Comparison of ENCODE assay signal across 1 cellular context in genomic region chr17:81713556-81714411, GRCh38.
TF ChIP-seq lines count a peak whose summit lies in the region.

No MANE protein-coding gene starts in this region.

TF ChIP-seq in HepG2, 621 proteins besides CTCF, POLR2A, EP300 and RAD21 (continued from another document and continues in another):
- TF ChIP-seq ZNF281 (CRISPR knock-in tag; IDR thresholded peaks at IDR 0.05; ENCODE audit: borderline replicate concordance) (peak; percentile 88; the same call in 1 of the 2 replicates), ATF6 (CRISPR knock-in tag; conservative IDR thresholded peaks at IDR 0.05) (0 out of 2 replicates have a peak, but pooled peaks have one; percentile 63), ZNF224 (CRISPR knock-in tag; IDR thresholded peaks at IDR 0.05) (0 out of 2 replicates have a peak, but pooled peaks have one; percentile 23), THYN1 (CRISPR knock-in tag; IDR thresholded peaks at IDR 0.05; ENCODE audit: borderline replicate concordance, low read depth) (no peak), MAFF (IDR thresholded peaks at IDR 0.05; ENCODE audit: low read depth, low read length) (no peak), AKNA (CRISPR knock-in tag; IDR thresholded peaks at IDR 0.05; ENCODE audit: borderline replicate concordance) (no peak), KLF13 (CRISPR knock-in tag; IDR thresholded peaks at IDR 0.05) (0 out of 2 replicates have a peak, but pooled peaks have one; percentile 42), IKZF5 (CRISPR knock-in tag; IDR thresholded peaks at IDR 0.05) (peak; percentile 76), ZSCAN22 (CRISPR knock-in tag; IDR thresholded peaks at IDR 0.05) (no peak), ZNF136 (CRISPR knock-in tag; IDR thresholded peaks at IDR 0.05; ENCODE audit: low read depth) (no peak; the same call in 1 of the 2 replicates), ARNTL (CRISPR knock-in tag; IDR thresholded peaks at IDR 0.05) (peak; percentile 79; the same call in 1 of the 2 replicates), IRF1 (CRISPR knock-in tag; IDR thresholded peaks at IDR 0.05; ENCODE audit: low read depth) (0 out of 2 replicates have a peak, but pooled peaks have one; percentile 46), ZNF468 (CRISPR knock-in tag; IDR thresholded peaks at IDR 0.05) (peak; percentile 89; the same call in 1 of the 2 replicates), ZHX2 (IDR thresholded peaks at IDR 0.05; ENCODE audit: low read depth) (0 out of 2 replicates have a peak, but pooled peaks have one; percentile 15), ZHX2 (CRISPR knock-in tag; IDR thresholded peaks at IDR 0.05; ENCODE audit: borderline replicate concordance) (no peak), NCOA5 (CRISPR knock-in tag; IDR thresholded peaks at IDR 0.05) (no peak), BCL3 (CRISPR knock-in tag; IDR thresholded peaks at IDR 0.05) (peak; percentile 14; the same call in 1 of the 2 replicates), MAX (IDR thresholded peaks at IDR 0.05) (peak; percentile 94), ZNF574 (CRISPR knock-in tag; IDR thresholded peaks at IDR 0.05) (peak; percentile 91), GLI4 (CRISPR knock-in tag; IDR thresholded peaks at IDR 0.05; ENCODE audit: borderline replicate concordance) (no peak; the same call in 1 of the 2 replicates), NFIC (IDR thresholded peaks at IDR 0.05; ENCODE audit: low read length) (no peak), MAFG (CRISPR knock-in tag; IDR thresholded peaks at IDR 0.05) (no peak), NCOR1 (IDR thresholded peaks at IDR 0.05; ENCODE audit: borderline replicate concordance, low read length) (no peak), MTA3 (CRISPR knock-in tag; IDR thresholded peaks at IDR 0.05) (no peak), KDM2A (CRISPR knock-in tag; IDR thresholded peaks at IDR 0.05; ENCODE audit: borderline replicate concordance, low read depth) (peak; percentile 76), MEIS1 (CRISPR knock-in tag; IDR thresholded peaks at IDR 0.05; ENCODE audit: borderline replicate concordance) (peak; percentile 68; the same call in 1 of the 2 replicates), ZNF331 (CRISPR knock-in tag; IDR thresholded peaks at IDR 0.05) (no peak; the same call in 1 of the 2 replicates), ZNF414 (CRISPR knock-in tag; IDR thresholded peaks at IDR 0.05) (no peak; the same call in 1 of the 2 replicates), KLF15 (CRISPR knock-in tag; IDR thresholded peaks at IDR 0.05; ENCODE audit: borderline replicate concordance) (no peak), PRMT3 (CRISPR knock-in tag; IDR thresholded peaks at IDR 0.05; ENCODE audit: borderline replicate concordance, low read depth) (no peak)
